Comparison of ENCODE assay signal across 21 cellular contexts in the genomic region with DNA sequence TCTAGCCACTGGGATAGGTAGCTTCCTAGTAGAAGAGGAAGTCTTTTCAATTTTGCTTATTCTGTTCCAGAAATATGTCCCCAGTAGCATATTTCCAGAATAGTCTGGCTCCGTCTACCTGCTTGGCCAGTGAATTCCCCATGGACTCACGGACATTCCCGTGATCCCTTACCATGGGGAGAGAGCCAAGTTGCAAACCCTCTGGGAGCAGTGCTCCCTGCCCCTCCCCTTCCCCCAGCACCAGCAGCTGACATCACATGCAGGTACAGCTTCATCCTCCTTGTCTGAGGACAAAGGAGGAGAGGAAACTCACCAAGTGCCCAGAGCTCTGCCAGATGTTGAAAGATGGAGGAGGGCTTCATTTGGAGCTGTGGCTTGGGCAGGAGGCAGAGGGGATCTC.
"Had no signal": no experiment of that assay in that cellular context is flagged by ENCODE, and none has a peak within 500 bp of the region (broad histone marks: within the 10 kb centered on the region; RNA-seq: fewer than 3 reads in every experiment).

No MANE protein-coding gene starts in this region.

- H3K36me3 Mint-ChIP-seq: T-cell had no signal

- H3K4me3 Mint-ChIP-seq: T-cell; T-helper 1 cell treated with Interleukin-12 subunit alpha and Interleukin-12 subunit beta and Interleukin-4 antibody, amounts not matched to agents 30 μg/mL and 1 μg/mL, for 36 hours had no signal

- H3K27me3 Mint-ChIP-seq: T-cell had no signal

- H3K36me3 ChIP-seq: MG63 had no signal

- H3K27me3 ChIP-seq: MG63 had no signal

- H3K27ac ChIP-seq: RWPE1 had no signal

- H3K9me3 ChIP-seq: MG63, SK-N-SH had no signal

- H3K4me1 Mint-ChIP-seq: T-cell had no signal

- H3K9me2 ChIP-seq: SK-N-SH had no signal

- H3K27ac Mint-ChIP-seq: T-cell; T-helper 1 cell treated with Interleukin-12 subunit alpha and Interleukin-12 subunit beta and Interleukin-4 antibody, amounts not matched to agents 30 μg/mL and 1 μg/mL, for 36 hours had no signal

- H3K9ac ChIP-seq: SK-N-SH had no signal

- H3K4me2 ChIP-seq: SK-N-SH had no signal

- H3K9me3 Mint-ChIP-seq: T-cell; T-helper 1 cell treated with Interleukin-12 subunit alpha and Interleukin-12 subunit beta and Interleukin-4 antibody, amounts not matched to agents 30 μg/mL and 1 μg/mL, for 36 hours had no signal

- DNase-seq: KBM-7, MG63, NCI-H1092, NCI-H1417, NCI-H1436 treated with DMSO at 0.1 percent for 48 hours, NCI-H1694 treated with DMSO at 0.1 percent for 48 hours, NCI-H1930, NCI-H2081, NCI-H226, NCI-H446, NCI-H510A, NCI-H524 treated with DMSO at 0.1 percent for 48 hours, NCI-H82, PC-3, SHP77, SK-N-SH, SW 1271, T-cell had no signal

- ATAC-seq: Panc1, T-cell had no signal

- H3K4me3 ChIP-seq: MG63 had no signal
